1 cellular context compared by ENCODE assay signal in genomic region chr14:21298358-21298757, GRCh38.
TF ChIP-seq lines count a peak whose summit lies in the region.

No MANE protein-coding gene starts in this region.

TF ChIP-seq in K562, 482 proteins besides CTCF, POLR2A, EP300 and RAD21:
- TF ChIP-seq KAT7 (CRISPR knock-in tag; IDR thresholded peaks at IDR 0.05; ENCODE audit: borderline replicate concordance) (no peak), ZC3H8 (IDR thresholded peaks at IDR 0.05) (no peak), PBX2 (CRISPR knock-in tag; IDR thresholded peaks at IDR 0.05; ENCODE audit: low read depth) (no peak), PBX2 (tag; conservative IDR thresholded peaks at IDR 0.05; ENCODE audit: low read depth) (peak; percentile 60; the same call in 1 of the 2 replicates), NFE2 (IDR thresholded peaks at IDR 0.05; ENCODE audit: low read depth) (peak; percentile 58), EHMT2 (IDR thresholded peaks at IDR 0.05) (no peak), HOXB6 (CRISPR knock-in tag; IDR thresholded peaks at IDR 0.05; ENCODE audit: borderline replicate concordance) (no peak), TRIM24 (IDR thresholded peaks at IDR 0.05) (0 out of 4 replicates have a peak, but pooled peaks of 1 of the 2 experiments have one; percentile 23), RNF219 (CRISPR knock-in tag; IDR thresholded peaks at IDR 0.05) (no peak), MECOM (CRISPR knock-in tag; IDR thresholded peaks at IDR 0.05) (no peak), CSDE1 (IDR thresholded peaks at IDR 0.05) (no peak), MGA (IDR thresholded peaks at IDR 0.05) (no peak), ADNP (tag; IDR thresholded peaks at IDR 0.05) (peak; percentile 74; the same call in 1 of the 2 replicates), PKNOX1 (IDR thresholded peaks at IDR 0.05) (peak; percentile 88), ZNF778 (CRISPR knock-in tag; IDR thresholded peaks at IDR 0.05) (no peak), HEY1 (CRISPR knock-in tag; IDR thresholded peaks at IDR 0.05; ENCODE audit: borderline replicate concordance) (no peak), XRCC4 (IDR thresholded peaks at IDR 0.05; ENCODE audit: extremely low read depth, insufficient read depth, insufficient read length) (no peak), RCOR1 (IDR thresholded peaks at IDR 0.05; ENCODE audit: borderline replicate concordance in 1 of 2, low read depth in 2 of 2, low read length in 2 of 2) (0 out of 4 replicates have a peak, but pooled peaks of 1 of the 2 experiments have one; percentile 5), CEBPB (tag; IDR thresholded peaks at IDR 0.05) (peak; percentile 94), PHF8 (IDR thresholded peaks at IDR 0.05; ENCODE audit: borderline replicate concordance, low read length) (no peak), CEBPG (CRISPR knock-in tag; IDR thresholded peaks at IDR 0.05) (peak; percentile 79), CEBPG (tag; conservative IDR thresholded peaks at IDR 0.05 in 1 of 2, IDR thresholded peaks at IDR 0.05 in 1 of 2) (peak; percentile 52 to 73), ZFPM2 (CRISPR knock-in tag; IDR thresholded peaks at IDR 0.05) (no peak), CBFA2T3 (IDR thresholded peaks at IDR 0.05) (0 out of 2 replicates have a peak, but pooled peaks have one; percentile 8), DPF2 (IDR thresholded peaks at IDR 0.05) (0 out of 2 replicates have a peak, but pooled peaks have one; percentile 24)
TF ChIP-seq in K562: peak in this region for 10.
